In genomic region chr12:122187466-122187865, GRCh38 we compare ENCODE assay signal across 24 cellular contexts. TPM values are rescaled to one million over a fixed set of nuclear protein-coding genes. Genes with fewer than 3 reads are reported as not detected.
DNase-seq lines count a peak whose midpoint lies in the region; ATAC-seq, FAIRE-seq and TF ChIP-seq lines count a peak whose summit lies in the region.
"Had no signal": no experiment of that assay in that cellular context is flagged by ENCODE, and none has a peak within 500 bp of the region (broad histone marks: within the 10 kb centered on the region; RNA-seq: fewer than 3 reads in every experiment).

No MANE protein-coding gene starts in this region.

- no peaks in the 10 kb centered on the region for H3F3A ChIP-seq in GM23338 (replicated peaks; ENCODE audit: low read depth)

- no peak overlapping the region for H4K8ac ChIP-seq in H9 (replicated peaks; ENCODE audit: insufficient read length, low read depth, low read length)
- H4K8ac ChIP-seq in H1 (ENCODE audit: extremely low read depth, insufficient read depth, low read length) = no peak overlapping the region

- H3K4me1 Mint-ChIP-seq in GM23338 (peaks cover 6% of the 10 kb centered on the region; the same call in 2 of the 3 replicates), H9 (peaks cover 3 to 8% of the 10 kb centered on the region in 2 experiments; a peak in 2 of 4 replicates)

- H3K27me3 Mint-ChIP-seq in GM23338 (ENCODE audit: insufficient read depth, low read depth, poor library complexity) (peaks cover 19% of the 10 kb centered on the region), H9 (ENCODE audit: low read depth) (peaks cover 22% of the 10 kb centered on the region)

- TF ChIP-seq CTCF in GM23338 (conservative IDR thresholded peaks at IDR 0.05; ENCODE audit: low read depth in 2 of 2) = no peak
- no peak for TF ChIP-seq CTCF in H9 (conservative IDR thresholded peaks at IDR 0.05)
- TF ChIP-seq CTCF in H1 (IDR thresholded peaks at IDR 0.05; ENCODE audit: control extremely low read depth in 1 of 3, insufficient read depth in 1 of 3, low read depth in 1 of 3, low read length in 3 of 3) = no peak
- no peak for TF ChIP-seq CTCF in osteoblast (IDR thresholded peaks at IDR 0.05; ENCODE audit: extremely low read depth, low read depth, low read length)

- H2BK120ac ChIP-seq in H9 (ENCODE audit: low read depth, low read length, poor library complexity, severe bottlenecking) (no peak overlapping the region), H1 (replicated peaks; ENCODE audit: low read depth, low read length) (no peak overlapping the region)

- H4K91ac ChIP-seq in H9 (ENCODE audit: insufficient read length, low read depth, low read length) = no peak overlapping the region
- H4K91ac ChIP-seq in H1 (replicated peaks; ENCODE audit: insufficient read length, low read length) = no peak overlapping the region

- H4K20me1 ChIP-seq in GM23338 (replicated peaks; ENCODE audit: insufficient read depth) = no peaks in the 10 kb centered on the region
- peaks cover 3% of the 10 kb centered on the region for H4K20me1 ChIP-seq in H9 (ENCODE audit: control insufficient read depth, insufficient read depth, insufficient read length)
- H4K20me1 ChIP-seq in H1 (replicated peaks in 1 of 2; ENCODE audit: control insufficient read depth in 1 of 2, insufficient read depth in 2 of 2, low read length in 2 of 2) = no peaks in the 10 kb centered on the region
- H4K20me1 ChIP-seq in osteoblast (ENCODE audit: insufficient read depth, low read length) = no peaks in the 10 kb centered on the region

- no peak overlapping the region for H2BK12ac ChIP-seq in H9 (ENCODE audit: insufficient read length, low read depth, low read length)
- no peak overlapping the region for H2BK12ac ChIP-seq in H1 (ENCODE audit: low read depth, low read length)

- no peaks in the 10 kb centered on the region for H3K36me3 ChIP-seq in GM23338 (ENCODE audit: insufficient read depth)
- no peaks in the 10 kb centered on the region for H3K36me3 ChIP-seq in H1 (ENCODE audit: control insufficient read depth in 2 of 4, insufficient read depth in 4 of 4, low read length in 3 of 4)
- H3K36me3 ChIP-seq in osteoblast (ENCODE audit: insufficient read depth, low read length) = no peaks in the 10 kb centered on the region
- H3K36me3 ChIP-seq: BE2C; BLaER1 treated with 17β-estradiol and CSF1 and Interleukin-3, amounts not matched to agents 10 nM and 100 nM had no signal

- H3K9me2 ChIP-seq in GM23338 (ENCODE audit: insufficient read depth) = no peaks in the 10 kb centered on the region

- H3K4me3 Mint-ChIP-seq in GM23338 = no peak overlapping the region
- no peak overlapping the region for H3K4me3 Mint-ChIP-seq in H9
- H3K4me3 Mint-ChIP-seq: CD14-positive monocyte; CD4-positive, alpha-beta T cell had no signal

- H3K9me3 ChIP-seq in H9 (ENCODE audit: control insufficient read depth, low read depth, low read length) = no peaks in the 10 kb centered on the region
- no peaks in the 10 kb centered on the region for H3K9me3 ChIP-seq in H1 (ENCODE audit: insufficient read depth in 2 of 2, low read depth in 1 of 2, low read length in 1 of 2)
- H3K9me3 ChIP-seq in osteoblast (ENCODE audit: low read depth, low read length) = no peaks in the 10 kb centered on the region
- H3K9me3 ChIP-seq: BE2C; BLaER1 treated with 17β-estradiol and CSF1 and Interleukin-3, amounts not matched to agents 10 nM and 100 nM had no signal

- H3K14ac ChIP-seq in H9 (ENCODE audit: insufficient read depth, low read length) = peak overlapping the region; percentile 48; the same call in 1 of the 2 replicates
- H3K14ac ChIP-seq in H1 (ENCODE audit: insufficient read length) = no peak overlapping the region

- H4K5ac ChIP-seq in H9 (ENCODE audit: insufficient read length, low read depth, low read length) (no peak overlapping the region), H1 (ENCODE audit: insufficient read length, low read depth, low read length) (no peak overlapping the region)

- H3K4me1 ChIP-seq in GM23338 (ENCODE audit: insufficient read depth) (no peaks in the 10 kb centered on the region), H9 (ENCODE audit: insufficient read depth, low read length) (no peaks in the 10 kb centered on the region), H1 (replicated peaks in 1 of 4; ENCODE audit: control insufficient read depth in 3 of 4, insufficient read depth in 4 of 4, low read length in 3 of 4) (peaks cover 0 to 4% (median 2%) of the 10 kb centered on the region in 4 experiments; a peak in 3 of 7 replicates), osteoblast (ENCODE audit: insufficient read depth, low read length) (peaks cover 4% of the 10 kb centered on the region)
- H3K4me1 ChIP-seq: BE2C had no signal

- H2AK5ac ChIP-seq in H9 (ENCODE audit: insufficient read length, low read length) (no peak overlapping the region), H1 (ENCODE audit: low read depth, low read length) (no peak overlapping the region)

- H3K79me2 ChIP-seq in GM23338 (replicated peaks; ENCODE audit: insufficient read depth) = no peaks in the 10 kb centered on the region
- no peaks in the 10 kb centered on the region for H3K79me2 ChIP-seq in H9 (ENCODE audit: insufficient read depth, low read length)
- no peaks in the 10 kb centered on the region for H3K79me2 ChIP-seq in H1 (ENCODE audit: control insufficient read depth in 1 of 2, insufficient read depth in 2 of 2, low read length in 2 of 2)
- no peaks in the 10 kb centered on the region for H3K79me2 ChIP-seq in osteoblast (ENCODE audit: insufficient read depth, low read length)

- CTCF ChIA-PET in H1 (lab: Charles Lee; ENCODE audit: partially characterized antibody) = interaction anchor here (0.6 to 1.6 kb wide), 6 partner anchors 15 to 65 kb away, joined by 3 to 5 read pairs (median 3); no protein-coding TSS in a partner anchor

- H3T11ph ChIP-seq in H9 (ENCODE audit: low read length) = no peak overlapping the region

- TF ChIP-seq RAD21 in H1 (IDR thresholded peaks at IDR 0.05 in 1 of 2, conservative IDR thresholded peaks at IDR 0.05 in 1 of 2; ENCODE audit: low read depth in 2 of 2, low read length in 2 of 2) = no peak

- H3K4ac ChIP-seq in H9 (ENCODE audit: low read depth, low read length) (no peak overlapping the region), H1 (replicated peaks; ENCODE audit: insufficient read length, low read depth, low read length) (no peak overlapping the region)

- TF ChIP-seq EP300 in H1 (IDR thresholded peaks at IDR 0.05; ENCODE audit: borderline replicate concordance in 1 of 2, low read depth in 2 of 2, low read length in 2 of 2) = no peak

- H3K4me3 ChIP-seq in GM23338 (no peak overlapping the region), H1 (ENCODE audit: extremely low read depth in 1 of 4, insufficient read depth in 2 of 4, low read depth in 3 of 4, low read length in 4 of 4) (no peak overlapping the region), osteoblast (ENCODE audit: insufficient read depth, low read length) (no peak overlapping the region)
- H3K4me3 ChIP-seq: BLaER1 treated with 17β-estradiol and CSF1 and Interleukin-3, amounts not matched to agents 10 nM and 100 nM; GM12878; GM23248 had no signal

- H3K27ac Mint-ChIP-seq in GM23338 (no peak overlapping the region), H9 (no peak overlapping the region; a peak in 3 of 7 replicates)
- H3K27ac Mint-ChIP-seq: CD14-positive monocyte; CD4-positive, alpha-beta T cell had no signal

- peak overlapping the region; percentile 91 for H2AFZ ChIP-seq in GM23338
- peak overlapping the region; percentile 6 for H2AFZ ChIP-seq in H9 (ENCODE audit: low read length)
- peak overlapping the region; percentile 81 for H2AFZ ChIP-seq in H1 (ENCODE audit: low read length)
- no peak overlapping the region for H2AFZ ChIP-seq in osteoblast (ENCODE audit: low read length)
- H2AFZ ChIP-seq: GM23248 had no signal

- POLR2A ChIA-PET in H1 (lab: Charles Lee; ENCODE audit: partially characterized antibody) = no interaction called here

- peak; percentile 64 for DNase-seq in GM23338 (ENCODE audit: low spot score)
- peak; percentile 56 for DNase-seq in H9
- no peak for DNase-seq in H1 (ENCODE audit: low read depth in 1 of 2, low spot score in 2 of 2)
- DNase-seq in osteoblast (ENCODE audit: insufficient read length, low spot score, missing footprints) = peak; percentile 22
- DNase-seq in 8988T = no peak
- DNase-seq in SKM-1 (lab: John Stamatoyannopoulos, UW; ENCODE audit: unreplicated experiment) = no peak
- DNase-seq in NCI-H510A treated with DMSO at 0.1 percent for 48 hours (lab: John Stamatoyannopoulos, UW) = no peak
- DNase-seq: AML-193; BE2C; Calu3; CD4-positive, alpha-beta T cell; COR-L47; DMS153; DND-41; GDM1; GM23248 had no signal

- H3K27ac ChIP-seq in GM23338 (ENCODE audit: low read depth) (no peak overlapping the region), H9 (ENCODE audit: insufficient read length, low read depth, low read length) (no peak overlapping the region), H1 (ENCODE audit: low read depth, low read length) (no peak overlapping the region), osteoblast (ENCODE audit: low read depth, low read length) (no peak overlapping the region)
- H3K27ac ChIP-seq: BLaER1 treated with 17β-estradiol and CSF1 and Interleukin-3, amounts not matched to agents 10 nM and 100 nM; GM23248 had no signal

- no peaks in the 10 kb centered on the region for H3K36me3 Mint-ChIP-seq in GM23338 (ENCODE audit: low read depth)
- no peaks in the 10 kb centered on the region; a peak in 1 of 7 replicates for H3K36me3 Mint-ChIP-seq in H9 (ENCODE audit: insufficient read depth in 1 of 3, low read depth in 3 of 3)

- H3K56ac ChIP-seq in H9 (ENCODE audit: insufficient read length, low read depth, low read length) (no peak overlapping the region), H1 (replicated peaks; ENCODE audit: insufficient read length, low read depth, low read length) (no peak overlapping the region)

- H3K18ac ChIP-seq in H9 (ENCODE audit: insufficient read length, low read depth, low read length) (no peak overlapping the region), H1 (ENCODE audit: extremely low read depth, low read length) (no peak overlapping the region)

- no peak overlapping the region for H3K23ac ChIP-seq in H9 (ENCODE audit: insufficient read length, low read depth, low read length)
- H3K23ac ChIP-seq in H1 (ENCODE audit: insufficient read length) = no peak overlapping the region

- H3K9me3 Mint-ChIP-seq in GM23338 = no peaks in the 10 kb centered on the region
- H3K9me3 Mint-ChIP-seq in H9 = no peaks in the 10 kb centered on the region
- H3K9me3 Mint-ChIP-seq: CD4-positive, alpha-beta T cell had no signal

- no peak for TF ChIP-seq POLR2A in H1 (IDR thresholded peaks at IDR 0.05; ENCODE audit: control extremely low read depth in 1 of 2, low read depth in 2 of 2, low read length in 2 of 2)

- H2BK15ac ChIP-seq in H9 (ENCODE audit: low read depth, low read length) (no peak overlapping the region), H1 (ENCODE audit: low read length) (no peak overlapping the region)

- ATAC-seq in GM23338 = peak; percentile 12
- ATAC-seq: GM12878, HCT116 had no signal

- no CpG with 5 or more reads among the region's 12 CpGs for WGBS in H9 (ENCODE audit: extremely low coverage, insufficient read length, low lambda C conversion rate)
- 69% methylated on average over 12 of the region's 12 CpGs; no CpG with 5 or more reads in 1 of the 2 experiments for WGBS in H1 (ENCODE audit: extremely low coverage in 1 of 2, insufficient coverage in 1 of 2, insufficient read length in 1 of 2, insufficient replicate concordance in 2 of 2, low coverage in 1 of 2, low lambda C conversion rate in 2 of 2, missing lambda C conversion rate in 1 of 2), 2 experiments

- H3K4me2 ChIP-seq in GM23338 = no peak overlapping the region
- no peak overlapping the region for H3K4me2 ChIP-seq in H9 (ENCODE audit: insufficient read depth, insufficient read length, low read length)
- H3K4me2 ChIP-seq in H1 (ENCODE audit: insufficient read depth in 1 of 2, low read depth in 2 of 2, low read length in 2 of 2) = no peak overlapping the region
- no peak overlapping the region for H3K4me2 ChIP-seq in osteoblast (ENCODE audit: insufficient read depth, low read length)
- H3K4me2 ChIP-seq: BLaER1 treated with 17β-estradiol and CSF1 and Interleukin-3, amounts not matched to agents 10 nM and 100 nM had no signal

- no peak overlapping the region for H2BK5ac ChIP-seq in H9 (ENCODE audit: insufficient read length, low read length)
- H2BK5ac ChIP-seq in H1 (ENCODE audit: low read depth, low read length) = no peak overlapping the region

- H2BK20ac ChIP-seq in H9 (ENCODE audit: low read depth, low read length, poor library complexity, severe bottlenecking) (no peak overlapping the region), H1 (ENCODE audit: low read length) (no peak overlapping the region)

- no peak overlapping the region for H3K9ac ChIP-seq in H9 (ENCODE audit: extremely low read depth, insufficient read length, low read length)
- H3K9ac ChIP-seq in H1 (replicated peaks in 1 of 4; ENCODE audit: extremely low read depth in 1 of 4, low read depth in 3 of 4, low read length in 3 of 4) = no peak overlapping the region; a peak in 2 of 7 replicates
- H3K9ac ChIP-seq: BLaER1 treated with 17β-estradiol and CSF1 and Interleukin-3, amounts not matched to agents 10 nM and 100 nM; GM23248 had no signal

- FAIRE-seq in H1 (lab: Jason Lieb, UNC) = no peak
- FAIRE-seq: A204.1, GM12878, GM19239, H54 had no signal

- H3K27me3 ChIP-seq in GM23338 (ENCODE audit: insufficient read depth) (peaks cover 16% of the 10 kb centered on the region), H9 (ENCODE audit: insufficient read depth, low read length) (no peaks in the 10 kb centered on the region), H1 (replicated peaks in 1 of 4; ENCODE audit: control insufficient read depth in 3 of 4, extremely low read depth in 1 of 4, insufficient read depth in 3 of 4, low read length in 3 of 4) (peaks cover 0 to 6% (median 2%) of the 10 kb centered on the region in 4 experiments; a peak in 5 of 7 replicates), osteoblast (ENCODE audit: insufficient read depth, low read length) (no peaks in the 10 kb centered on the region)
- H3K27me3 ChIP-seq: BE2C; BLaER1 treated with 17β-estradiol and CSF1 and Interleukin-3, amounts not matched to agents 10 nM and 100 nM had no signal

- H3K23me2 ChIP-seq in H9 (ENCODE audit: insufficient read length, low read depth, low read length, poor library complexity, severe bottlenecking) = no peaks in the 10 kb centered on the region
- peaks cover 4% of the 10 kb centered on the region; the same call in 1 of the 2 replicates for H3K23me2 ChIP-seq in H1 (ENCODE audit: low read depth, low read length)

- H3K79me1 ChIP-seq in H9 (ENCODE audit: insufficient read depth, low read depth, low read length, poor library complexity, severe bottlenecking) = no peaks in the 10 kb centered on the region
- no peaks in the 10 kb centered on the region for H3K79me1 ChIP-seq in H1 (ENCODE audit: low read depth, low read length)

RNA-seq across cellular contexts. Expression of gene LRRC43, which starts 4.5 kb away (rescaled TPM):
- total RNA-seq in GM23338 (2014; rRNA removed; shearing (Covaris generic)) = not detected in 2 replicates
- polyA plus RNA-seq in GM23338 (2016; fragmentation: Nextera tagmentation; extraction: Ambion mirVana) (0.45 TPM in 1 of 2 replicates, not detected in the other), H1 (2011; rRNA removed) (0.39 and 0.44 TPM in 2 replicates)
- total RNA-seq in H9 (2021) (0.46 and 0.53 TPM in 2 replicates), osteoblast (1.8 and 2.9 TPM in 2 replicates)
- total RNA-seq in H1 (2021; fragmentation: NEBNext Ultra II Directional; extraction: Animal tissue kit (Norgen Biotek cat#: 25700)) = 0.15 and 0.35 TPM in 2 replicates
- 0.66 TPM for polyA plus RNA-seq in H1 (2011; cell fraction: cytosol; rRNA removed)
- polyA plus RNA-seq in H1 (2011; cell fraction: nucleus; rRNA removed) = 0.53 TPM
- polyA plus RNA-seq in H1 (2012, experiment 1 of 2) = 0.17 to 0.70 TPM (median 0.39 TPM) in 4 replicates
- polyA plus RNA-seq in H1 (2012, experiment 2 of 2) = 0.24 TPM
- 0.24 TPM for polyA plus RNA-seq in H1 (2013, experiment 1 of 2)
- polyA plus RNA-seq in H1 (2013, experiment 2 of 2) = 0.44 TPM
- polyA minus RNA-seq in H1 (2011; rRNA and poly(A)+ RNA removed) = 0.13 TPM in 1 of 2 replicates, not detected in the other
- polyA minus RNA-seq in H1 (2011; cell fraction: cytosol; rRNA and poly(A)+ RNA removed) = not detected
- polyA minus RNA-seq in H1 (2011; cell fraction: nucleus; rRNA and poly(A)+ RNA removed) = not detected
- total RNA-seq: Calu3; CD4-positive, alpha-beta T cell had no signal
- polyA plus RNA-seq: CD14-positive monocyte, GM12878 had no signal

RNA-seq across cellular contexts. Expression of gene IL31, which starts 13.4 kb away (rescaled TPM):
- total RNA-seq in GM23338 (2014; rRNA removed; shearing (Covaris generic)) = not detected in 2 replicates
- polyA plus RNA-seq in GM23338 (2016; fragmentation: Nextera tagmentation; extraction: Ambion mirVana) (not detected in 2 replicates), H1 (2011; rRNA removed) (not detected in 2 replicates)
- total RNA-seq in H9 (2021) (not detected in 2 replicates), osteoblast (not detected in 2 replicates)
- not detected in 2 replicates for total RNA-seq in H1 (2021; fragmentation: NEBNext Ultra II Directional; extraction: Animal tissue kit (Norgen Biotek cat#: 25700))
- not detected for polyA plus RNA-seq in H1 (2011; cell fraction: cytosol; rRNA removed)
- polyA plus RNA-seq in H1 (2011; cell fraction: nucleus; rRNA removed) = not detected
- polyA plus RNA-seq in H1 (2012, experiment 1 of 2) = not detected in 4 replicates
- not detected for polyA plus RNA-seq in H1 (2012, experiment 2 of 2)
- not detected for polyA plus RNA-seq in H1 (2013, experiment 1 of 2)
- not detected for polyA plus RNA-seq in H1 (2013, experiment 2 of 2)
- not detected in 2 replicates for polyA minus RNA-seq in H1 (2011; rRNA and poly(A)+ RNA removed)
- polyA minus RNA-seq in H1 (2011; cell fraction: cytosol; rRNA and poly(A)+ RNA removed) = not detected
- not detected for polyA minus RNA-seq in H1 (2011; cell fraction: nucleus; rRNA and poly(A)+ RNA removed)
- total RNA-seq: Calu3; CD4-positive, alpha-beta T cell; GM12878; GM23248 had no signal
- polyA plus RNA-seq: AG04450, CD14-positive monocyte, GM12878, GM23248 had no signal

RNA-seq across cellular contexts. Expression of gene B3GNT4, which starts 16.0 kb away (rescaled TPM):
- total RNA-seq in GM23338 (2014; rRNA removed; shearing (Covaris generic)) = 0.80 and 0.89 TPM in 2 replicates
- 1.8 and 2.4 TPM in 2 replicates for polyA plus RNA-seq in GM23338 (2016; fragmentation: Nextera tagmentation; extraction: Ambion mirVana)
- total RNA-seq in H9 (2021) = 0.92 and 1.0 TPM in 2 replicates
- total RNA-seq in H1 (2021; fragmentation: NEBNext Ultra II Directional; extraction: Animal tissue kit (Norgen Biotek cat#: 25700)) = 1.4 and 1.9 TPM in 2 replicates
- polyA plus RNA-seq in H1 (2011; rRNA removed) = 1.1 and 2.1 TPM in 2 replicates
- 1.8 TPM for polyA plus RNA-seq in H1 (2011; cell fraction: cytosol; rRNA removed)
- polyA plus RNA-seq in H1 (2011; cell fraction: nucleus; rRNA removed) = 2.6 TPM
- 1.6 to 1.9 TPM (median 1.6 TPM) in 4 replicates for polyA plus RNA-seq in H1 (2012, experiment 1 of 2)
- 1.1 TPM for polyA plus RNA-seq in H1 (2012, experiment 2 of 2)
- polyA plus RNA-seq in H1 (2013, experiment 1 of 2) = 3.1 TPM
- polyA plus RNA-seq in H1 (2013, experiment 2 of 2) = 2.1 TPM
- 5.0 and 5.2 TPM in 2 replicates for polyA minus RNA-seq in H1 (2011; rRNA and poly(A)+ RNA removed)
- polyA minus RNA-seq in H1 (2011; cell fraction: cytosol; rRNA and poly(A)+ RNA removed) = 1.6 TPM
- polyA minus RNA-seq in H1 (2011; cell fraction: nucleus; rRNA and poly(A)+ RNA removed) = 3.3 TPM
- total RNA-seq in osteoblast = not detected in 2 replicates
- total RNA-seq: CD4-positive, alpha-beta T cell; GM12878 had no signal
- polyA plus RNA-seq: CD14-positive monocyte had no signal

RNA-seq across cellular contexts. Expression of gene DIABLO, which starts 38.4 kb away (rescaled TPM):
- total RNA-seq in GM23338 (2014; rRNA removed; shearing (Covaris generic)) = 71.7 and 72.0 TPM in 2 replicates
- polyA plus RNA-seq in GM23338 (2016; fragmentation: Nextera tagmentation; extraction: Ambion mirVana) (77.0 and 82.7 TPM in 2 replicates), H1 (2011; rRNA removed) (65.2 and 68.8 TPM in 2 replicates)
- total RNA-seq in H9 (2021) (70.0 and 74.6 TPM in 2 replicates), osteoblast (53.6 and 64.4 TPM in 2 replicates)
- 68.3 and 71.5 TPM in 2 replicates for total RNA-seq in H1 (2021; fragmentation: NEBNext Ultra II Directional; extraction: Animal tissue kit (Norgen Biotek cat#: 25700))
- 51.0 TPM for polyA plus RNA-seq in H1 (2011; cell fraction: cytosol; rRNA removed)
- polyA plus RNA-seq in H1 (2011; cell fraction: nucleus; rRNA removed) = 52.2 TPM
- 51.1 to 70.5 TPM (median 60.3 TPM) in 4 replicates for polyA plus RNA-seq in H1 (2012, experiment 1 of 2)
- polyA plus RNA-seq in H1 (2012, experiment 2 of 2) = 41.6 TPM
- 48.9 TPM for polyA plus RNA-seq in H1 (2013, experiment 1 of 2)
- polyA plus RNA-seq in H1 (2013, experiment 2 of 2) = 52.7 TPM
- 45.9 and 55.6 TPM in 2 replicates for polyA minus RNA-seq in H1 (2011; rRNA and poly(A)+ RNA removed)
- 21.9 TPM for polyA minus RNA-seq in H1 (2011; cell fraction: cytosol; rRNA and poly(A)+ RNA removed)
- polyA minus RNA-seq in H1 (2011; cell fraction: nucleus; rRNA and poly(A)+ RNA removed) = 40.2 TPM

Comparison
In these comparisons a context has a peak if more than half of its experiments do, and no peak if none do; other contexts are left out.
1. DNase-seq: peak in GM23338 (single experiment), H9 (single experiment) and osteoblast (single experiment); none in H1 (0 of 2), 8988T (single experiment), SKM-1 (single experiment) and NCI-H510A treated with DMSO at 0.1 percent for 48 hours (single experiment).